ENCODE assay signal across 2 cellular contexts in the genomic region with DNA sequence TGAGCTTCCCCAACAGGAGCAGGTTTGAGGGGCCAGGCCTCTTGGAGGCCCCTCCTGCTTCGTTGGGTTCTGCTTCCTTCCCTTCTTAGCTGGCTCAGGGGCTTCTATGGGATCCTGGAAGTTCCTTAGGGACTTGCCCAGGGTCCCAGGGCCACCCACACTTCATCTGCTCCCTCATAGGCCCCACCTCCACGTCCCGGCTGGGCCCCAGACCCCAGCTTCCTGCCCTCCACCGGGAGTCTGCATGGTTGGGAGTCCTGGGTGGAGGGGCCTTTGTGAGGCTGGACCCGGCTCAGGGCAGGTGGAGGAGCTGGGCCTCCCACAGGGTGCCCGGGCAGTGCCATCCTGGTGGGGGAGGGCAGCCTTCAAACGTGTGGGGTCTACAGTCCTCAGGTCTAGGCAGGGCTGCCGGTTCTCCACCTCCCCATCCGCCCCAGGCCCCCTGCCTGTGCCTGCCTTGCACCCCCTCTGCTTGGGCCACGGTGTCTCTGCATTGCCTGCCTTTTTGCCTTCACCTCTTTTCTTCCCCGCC.
A peak's percentile ranks its signal among the peaks of the same experiment; 100 is the strongest.
TF ChIP-seq lines count a peak whose summit lies in the region.

No MANE protein-coding gene starts in this region.

TF ChIP-seq in HCT116, 20 proteins besides CTCF, POLR2A, EP300 and RAD21:
- TF ChIP-seq JUND (IDR thresholded peaks at IDR 0.05): no peak
- no peak for TF ChIP-seq TCF7L2 (IDR thresholded peaks at IDR 0.05; ENCODE audit: borderline replicate concordance, extremely low read depth, insufficient read depth, insufficient read length)
- TF ChIP-seq REST (IDR thresholded peaks at IDR 0.05; ENCODE audit: low read depth): no peak
- TF ChIP-seq MAX (IDR thresholded peaks at IDR 0.05): no peak
TF ChIP-seq in HCT116: peak in this region for 0.

TF ChIP-seq in K562, 482 proteins besides CTCF, POLR2A, EP300 and RAD21:
- 0 out of 2 replicates have a peak, but pooled peaks have one; percentile 16 for TF ChIP-seq POLR2G (IDR thresholded peaks at IDR 0.05; ENCODE audit: low read depth, low read length)
- peak; percentile 26; the same call in 1 of the 2 replicates for TF ChIP-seq RBFOX2 (IDR thresholded peaks at IDR 0.05; ENCODE audit: low read depth, low read length)
- no peak for TF ChIP-seq ZNF778 (CRISPR knock-in tag; IDR thresholded peaks at IDR 0.05)
